27 cellular contexts compared by ENCODE assay signal in the genomic region with DNA sequence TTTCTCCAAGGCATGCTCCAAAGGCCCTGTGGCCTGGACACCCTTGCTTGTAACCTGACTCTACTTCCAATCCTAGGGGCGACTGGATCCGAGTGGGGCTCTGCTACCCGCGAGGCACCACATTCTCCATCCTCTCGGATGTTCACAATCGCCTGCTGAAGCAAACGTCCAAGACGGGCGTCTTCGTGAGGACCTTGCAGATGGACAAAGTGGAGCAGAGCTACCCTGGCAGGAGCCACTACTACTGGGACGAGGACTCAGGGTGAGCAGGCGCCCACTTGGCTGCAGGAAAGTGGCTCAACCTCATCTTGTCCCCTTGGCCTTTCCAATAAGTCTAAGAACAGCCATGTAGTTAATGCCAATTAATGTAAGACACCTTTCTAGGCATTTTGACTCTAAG.
"Had no signal": no experiment of that assay in that cellular context is flagged by ENCODE, and none has a peak within 500 bp of the region (broad histone marks: within the 10 kb centered on the region; RNA-seq: fewer than 3 reads in every experiment).

No MANE protein-coding gene starts in this region.

- H3K27me3 ChIP-seq: pancreas, right lobe of liver, spleen, tibial artery, transverse colon, upper lobe of right lung, uterus had no signal

- H3K4me1 ChIP-seq: pancreas, psoas muscle, right lobe of liver, spleen, transverse colon, upper lobe of right lung, uterus had no signal

- DNase-seq: naive thymus-derived CD4-positive, alpha-beta T cell; natural killer cell; occipital lobe; pancreas; psoas muscle; right cardiac atrium; right lobe of liver; spleen; stimulated activated CD4-positive, alpha-beta T cell treated with anti-CD3 and anti-CD28 coated beads, Interleukin-12 subunit alpha, Interleukin-12 subunit beta, amount 100 ng/mL, for 4 hours; stimulated activated CD4-positive, alpha-beta T cell treated with anti-CD3 and anti-CD28 coated beads, Interleukin-1b, Interleukin-23, amount 100 ng/mL, for 48 hours; stimulated activated CD4-positive, alpha-beta T cell treated with anti-CD3 and anti-CD28 coated beads, Interleukin-4, amount 100 ng/mL, for 1 hour; stimulated activated CD4-positive, alpha-beta T cell treated with anti-CD3 and anti-CD28 coated beads, Interleukin-4, amount 100 ng/mL, for 4 hours; stimulated activated CD8-positive, alpha-beta memory T cell treated with anti-CD3 and anti-CD28 coated beads, Interleukin-4, amount 100 ng/mL, for 48 hours; stimulated activated naive CD4-positive, alpha-beta T cell; stimulated activated naive CD8-positive, alpha-beta T cell treated with anti-CD3 and anti-CD28 coated beads, Interleukin-15, amount 100 ng/mL, for 72 hours; stimulated activated naive CD8-positive, alpha-beta T cell treated with anti-CD3 and anti-CD28 coated beads, Interleukin-15, Interleukin-2, amounts not matched to agents 100 U/mL and 50 U/mL, for 24 hours; transverse colon; upper lobe of right lung; uterus had no signal

- H3K36me3 Mint-ChIP-seq: natural killer cell had no signal

- ATAC-seq: naive thymus-derived CD4-positive, alpha-beta T cell; natural killer cell; pancreas; psoas muscle; right cardiac atrium; right lobe of liver; stimulated activated memory B cell treated with anti-CD40 and anti-IgM and Interleukin-4, amounts not matched to agents 10 μg/mL and 1 μg/mL and 100 μg/mL, for 72 hours; stimulated activated naive CD8-positive, alpha-beta T cell treated with anti-CD3 and anti-CD28 coated beads, Interleukin-15, amount 100 ng/mL, for 72 hours; stimulated activated naive CD8-positive, alpha-beta T cell treated with anti-CD3 and anti-CD28 coated beads, Interleukin-15, Interleukin-2, amounts not matched to agents 100 U/mL and 50 U/mL, for 24 hours; upper lobe of right lung had no signal

- H3K9me3 Mint-ChIP-seq: natural killer cell; nephron; neural crest cell; stimulated activated memory B cell treated with anti-CD40 and anti-IgM and Interleukin-4, amounts not matched to agents 10 μg/mL and 1 μg/mL and 100 μg/mL, for 72 hours; stimulated activated naive CD8-positive, alpha-beta T cell treated with anti-CD3 and anti-CD28 coated beads, Interleukin-15, amount 100 ng/mL, for 72 hours; type B pancreatic cell had no signal

- H3K27ac ChIP-seq: pancreas, psoas muscle, right lobe of liver, skin epidermis, spleen, tibial artery, upper lobe of right lung, uterus had no signal

- H3K4me3 ChIP-seq: pancreas, psoas muscle, right lobe of liver, skin epidermis, smooth muscle cell, spleen, tibial artery, transverse colon, upper lobe of right lung, uterus had no signal

- H3K4me3 Mint-ChIP-seq: naive thymus-derived CD4-positive, alpha-beta T cell; natural killer cell; nephron; neural crest cell; stimulated activated memory B cell treated with anti-CD40 and anti-IgM and Interleukin-4, amounts not matched to agents 10 μg/mL and 1 μg/mL and 100 μg/mL, for 72 hours; stimulated activated naive CD8-positive, alpha-beta T cell treated with anti-CD3 and anti-CD28 coated beads, Interleukin-15, amount 100 ng/mL, for 72 hours; type B pancreatic cell had no signal

- H3K36me3 ChIP-seq: pancreas, transverse colon, uterus had no signal

- H3K9me3 ChIP-seq: pancreas, psoas muscle, right lobe of liver, spleen, tibial artery, transverse colon, upper lobe of right lung, uterus had no signal

- H3K27me3 Mint-ChIP-seq: naive thymus-derived CD4-positive, alpha-beta T cell; progenitor cell of endocrine pancreas; stimulated activated memory B cell treated with anti-CD40 and anti-IgM and Interleukin-4, amounts not matched to agents 10 μg/mL and 1 μg/mL and 100 μg/mL, for 72 hours; stimulated activated naive CD8-positive, alpha-beta T cell treated with anti-CD3 and anti-CD28 coated beads, Interleukin-15, amount 100 ng/mL, for 72 hours; type B pancreatic cell had no signal

- H3K27ac Mint-ChIP-seq: naive thymus-derived CD4-positive, alpha-beta T cell; natural killer cell; nephron; progenitor cell of endocrine pancreas; stimulated activated memory B cell treated with anti-CD40 and anti-IgM and Interleukin-4, amounts not matched to agents 10 μg/mL and 1 μg/mL and 100 μg/mL, for 72 hours; stimulated activated naive CD8-positive, alpha-beta T cell treated with anti-CD3 and anti-CD28 coated beads, Interleukin-15, amount 100 ng/mL, for 72 hours; type B pancreatic cell had no signal
